Comparison of ENCODE assay signal across 12 cellular contexts in genomic region chr12:100867639-100868393, GRCh38.
"Had no signal": no experiment of that assay in that cellular context is flagged by ENCODE, and none has a peak within 500 bp of the region (broad histone marks: within the 10 kb centered on the region; RNA-seq: fewer than 3 reads in every experiment).

No MANE protein-coding gene starts in this region.

- FAIRE-seq: kidney, pancreas had no signal

- H3K4me3 Mint-ChIP-seq: activated naive CD8-positive, alpha-beta T cell treated with anti-CD3 and anti-CD28 coated beads for 36 hours; activated T-cell treated with anti-CD3 and anti-CD28 coated beads, Interleukin-2, amount 50 U/mL, for 4 hours; neural progenitor cell had no signal

- H3K4me1 Mint-ChIP-seq: activated naive CD8-positive, alpha-beta T cell treated with anti-CD3 and anti-CD28 coated beads for 36 hours had no signal

- H3K4me2 ChIP-seq: neural progenitor cell had no signal

- H3K4me1 ChIP-seq: esophagus squamous epithelium, neural progenitor cell, pancreas, stomach had no signal

- H2AFZ ChIP-seq: neural progenitor cell had no signal

- H3K27me3 ChIP-seq: esophagus squamous epithelium, neural progenitor cell, pancreas, stomach had no signal

- H3K36me3 ChIP-seq: esophagus squamous epithelium, neural progenitor cell, pancreas, stomach, thoracic aorta had no signal

- H3K4me3 ChIP-seq: esophagus squamous epithelium, neural progenitor cell, pancreas, stomach, thoracic aorta had no signal

- ATAC-seq: activated T-cell treated with anti-CD3 and anti-CD28 coated beads, Interleukin-2, amount 50 U/mL, for 4 hours; pancreas had no signal

- H3K9me3 ChIP-seq: esophagus squamous epithelium, pancreas, thoracic aorta had no signal

- H3K27ac ChIP-seq: esophagus squamous epithelium, neural progenitor cell, pancreas, stomach, thoracic aorta had no signal

- H3K27me3 Mint-ChIP-seq: activated naive CD8-positive, alpha-beta T cell treated with anti-CD3 and anti-CD28 coated beads for 36 hours had no signal

- H3K9ac ChIP-seq: neural progenitor cell had no signal

- DNase-seq: activated CD4-positive, alpha-beta T cell treated with anti-CD3 and anti-CD28 coated beads for 1 hour; activated CD4-positive, alpha-beta T cell treated with anti-CD3 and anti-CD28 coated beads, Interleukin-2, amount 50 U/mL, for 48 hours; activated effector memory CD4-positive, alpha-beta T cell treated with anti-CD3 and anti-CD28 coated beads, Interleukin-2, amount 50 U/mL, for 16 hours; activated naive CD8-positive, alpha-beta T cell treated with anti-CD3 and anti-CD28 coated beads for 36 hours; activated T-cell treated with anti-CD3 and anti-CD28 coated beads, Interleukin-2, amount 50 U/mL, for 4 hours; esophagus squamous epithelium; head of caudate nucleus; kidney; pancreas; stomach had no signal

- H3K27ac Mint-ChIP-seq: activated naive CD8-positive, alpha-beta T cell treated with anti-CD3 and anti-CD28 coated beads for 36 hours; neural progenitor cell had no signal

- H3K36me3 Mint-ChIP-seq: activated naive CD8-positive, alpha-beta T cell treated with anti-CD3 and anti-CD28 coated beads for 36 hours; neural progenitor cell had no signal

- H3K9me3 Mint-ChIP-seq: activated naive CD8-positive, alpha-beta T cell treated with anti-CD3 and anti-CD28 coated beads for 36 hours; neural progenitor cell had no signal
